ENCODE assay signal across 34 cellular contexts in the genomic region with DNA sequence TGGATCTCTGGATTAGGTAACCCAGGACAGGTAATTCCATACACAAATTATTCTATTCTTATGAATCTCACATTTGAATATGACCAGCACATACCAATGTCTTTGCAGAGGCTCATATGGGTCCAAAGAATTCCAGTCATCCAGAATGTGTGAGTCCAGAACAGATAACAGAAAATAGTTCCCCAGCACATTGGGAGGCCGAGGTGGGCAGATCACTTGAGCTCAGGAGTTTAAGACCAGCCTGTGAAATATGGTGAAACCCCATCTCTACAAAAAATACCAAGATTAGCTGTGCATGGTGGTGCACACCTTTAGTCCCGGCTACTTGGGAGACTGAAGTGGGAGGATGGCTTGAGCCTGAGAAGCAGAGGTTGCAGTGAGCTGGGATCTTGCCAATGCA.
"Had no signal": no experiment of that assay in that cellular context is flagged by ENCODE, and none has a peak within 500 bp of the region (broad histone marks: within the 10 kb centered on the region; RNA-seq: fewer than 3 reads in every experiment).

No MANE protein-coding gene starts in this region.

- H3K4me2 ChIP-seq: KMS-11 had no signal

- DNase-seq: Karpas-422, Kasumi-1, MG63, MM.1S, MV-4-11, NCI-H1048, NCI-H1092, NCI-H1092 treated with DMSO at 0.1 percent for 48 hours, NCI-H1105, NCI-H1105 treated with DMSO at 0.1 percent for 48 hours, NCI-H1417, NCI-H1417 treated with DMSO at 0.1 percent for 48 hours, NCI-H1436, NCI-H1436 treated with DMSO at 0.1 percent for 48 hours, NCI-H146, NCI-H1694, NCI-H1694 treated with DMSO at 0.1 percent for 48 hours, NCI-H187, NCI-H187 treated with DMSO at 0.1 percent for 48 hours, NCI-H1930, NCI-H2029, NCI-H2029 treated with DMSO at 0.1 percent for 48 hours, NCI-H2081, NCI-H2081 treated with DMSO at 0.1 percent for 48 hours, NCI-H2107, NCI-H2171, NCI-H2171 treated with DMSO at 0.1 percent for 48 hours, NCI-H2227 treated with DMSO at 0.1 percent for 48 hours, NCI-H226, NCI-H345, NCI-H446, NCI-H446 treated with DMSO at 0.1 percent for 48 hours, NCI-H510A had no signal

- H3K27ac ChIP-seq: KMS-11 had no signal

- H3K27me3 ChIP-seq: MG63 had no signal

- H3K36me3 ChIP-seq: MG63 had no signal

- H3K4me3 ChIP-seq: MG63 had no signal

- H3K9me3 ChIP-seq: MG63 had no signal

- H3K9ac ChIP-seq: KMS-11 had no signal
